8 cellular contexts compared by ENCODE assay signal in the genomic region with DNA sequence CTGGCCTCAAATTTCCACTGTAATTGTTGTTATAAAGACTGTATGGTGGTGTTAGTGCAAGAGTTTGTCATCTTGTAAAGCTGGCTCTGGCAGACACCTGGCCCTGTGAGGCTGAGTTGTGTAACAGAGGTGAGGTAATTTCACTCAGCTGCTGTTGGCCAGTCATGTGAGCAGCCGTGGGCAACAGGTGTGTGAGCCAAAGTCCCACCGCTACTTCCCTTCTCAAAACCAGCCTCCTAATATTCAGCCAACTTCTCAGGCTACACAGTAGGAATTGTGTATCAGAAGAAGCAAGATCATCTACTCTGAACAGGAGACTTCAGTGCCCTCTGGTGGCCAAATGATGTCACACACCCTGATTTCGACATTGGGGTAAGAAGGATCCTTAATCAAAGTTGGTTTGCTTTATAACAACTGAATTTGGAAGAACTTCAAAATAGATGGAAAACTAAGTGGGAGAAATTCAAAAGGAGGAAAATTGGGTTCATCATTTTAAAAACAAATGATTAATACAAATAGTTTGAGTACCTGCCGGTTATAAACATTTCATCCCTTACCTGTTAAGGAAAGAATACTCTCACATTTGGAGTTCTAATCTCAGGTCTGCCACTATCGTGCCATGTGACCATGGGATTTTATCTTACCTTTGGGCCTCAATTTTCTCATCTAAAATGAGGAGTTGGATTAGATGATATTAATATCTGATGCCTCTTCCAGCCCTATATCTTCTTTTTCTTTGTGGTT. TPM values are rescaled to one million over a fixed set of nuclear protein-coding genes. Genes with fewer than 3 reads are reported as not detected.
DNase-seq lines count a peak whose midpoint lies in the region; ATAC-seq and TF ChIP-seq lines count a peak whose summit lies in the region.

No MANE protein-coding gene starts in this region.

- no peak overlapping the region for H3K9ac ChIP-seq in MM.1S (ENCODE audit: low read length)

- peaks cover 7% of the 10 kb centered on the region; the same call in 1 of the 2 replicates for H3F3A ChIP-seq in MM.1S (ENCODE audit: insufficient read depth, low read length)

- ATAC-seq in psoas muscle (peak; percentile 63 to 86 (median 80)), aorta (ENCODE audit: low FRiP score) (peak; percentile 73), HG03520 (IDR thresholded peaks at IDR 0.05; ENCODE audit: unreplicated experiment) (no peak)

- H3K4me1 ChIP-seq in MM.1S (ENCODE audit: low read length) = peaks cover 23% of the 10 kb centered on the region
- H3K4me1 ChIP-seq in psoas muscle = peaks cover 37% of the 10 kb centered on the region
- H3K4me1 ChIP-seq in aorta (ENCODE audit: control insufficient read depth in 1 of 2, insufficient read depth in 2 of 2, low read length in 2 of 2) = peaks cover 0 to 4% of the 10 kb centered on the region in 2 donors

- peak overlapping the region; percentile 2 for H2AFZ ChIP-seq in MM.1S (ENCODE audit: low read length)

- H3K9me2 ChIP-seq in MM.1S (replicated peaks; ENCODE audit: insufficient read depth, low read length) = no peaks in the 10 kb centered on the region

- WGBS in psoas muscle, 3 donors = 9 to 12% (median 10%) methylated on average over 5 of the region's 5 CpGs
- WGBS in aorta, 2 donors = 9 to 10% methylated on average over 5 of the region's 5 CpGs

- no peaks in the 10 kb centered on the region for H4K20me1 ChIP-seq in MM.1S (ENCODE audit: insufficient read depth, low read length)

- peak overlapping the region; percentile 3; the same call in 1 of the 2 replicates for H3K4me2 ChIP-seq in MM.1S (ENCODE audit: low read depth, low read length)

- H3K36me3 ChIP-seq in MM.1S (replicated peaks; ENCODE audit: insufficient read depth, low read length) = no peaks in the 10 kb centered on the region
- H3K36me3 ChIP-seq in psoas muscle (ENCODE audit: insufficient read depth in 1 of 2, low read depth in 1 of 2) = no peaks in the 10 kb centered on the region
- H3K36me3 ChIP-seq in aorta (ENCODE audit: control insufficient read depth in 1 of 2, insufficient read depth in 2 of 2, low read length in 1 of 2) = no peaks in the 10 kb centered on the region

- H3K9me3 ChIP-seq in MM.1S (replicated peaks; ENCODE audit: insufficient read depth, low read length) = no peaks in the 10 kb centered on the region
- H3K9me3 ChIP-seq in psoas muscle = no peaks in the 10 kb centered on the region
- no peaks in the 10 kb centered on the region for H3K9me3 ChIP-seq in aorta (ENCODE audit: control insufficient read depth, low read length)

- TF ChIP-seq CTCF in GM10266 (IDR thresholded peaks at IDR 0.05; ENCODE audit: control insufficient read depth, insufficient read depth, low read depth, missing control alignments) = peak; percentile 89
- TF ChIP-seq CTCF in MM.1S (IDR thresholded peaks at IDR 0.05; ENCODE audit: low read length) = peak; percentile 98
- TF ChIP-seq CTCF in psoas muscle (IDR thresholded peaks at IDR 0.05) = peak; percentile 85

- H3K27ac ChIP-seq in MM.1S (ENCODE audit: low read length) (peak overlapping the region; percentile 1; the same call in 1 of the 2 replicates), psoas muscle (peak overlapping the region; percentile 92), aorta (ENCODE audit: low read depth in 1 of 2, low read length in 2 of 2) (no peak overlapping the region)

- DNase-seq in GM10266 (ENCODE audit: extremely low spot score) (peak; percentile 77), MM.1S (peak; percentile 94), SK-N-DZ (ENCODE audit: low spot score) (peak; percentile 64), head of caudate nucleus (peak; percentile 24 to 95 (median 86)), psoas muscle (peak; percentile 69 to 80), aorta (peak; percentile 81 to 84)
- DNase-seq in activated naive CD4-positive, alpha-beta T cell treated with anti-CD3 and anti-CD28 coated beads, Interleukin-2, amount 50 U/mL, for 16 hours = peak; percentile 77

- H3K27me3 ChIP-seq in MM.1S (replicated peaks; ENCODE audit: insufficient read depth, low read length) (no peaks in the 10 kb centered on the region), psoas muscle (ENCODE audit: insufficient read depth in 3 of 3, low read length in 2 of 3) (no peaks in the 10 kb centered on the region), aorta (ENCODE audit: control insufficient read depth in 1 of 2, insufficient read depth in 2 of 2, low read length in 1 of 2) (no peaks in the 10 kb centered on the region)

- intact Hi-C loops in head of caudate nucleus (cut with DNase I) (no loop called here), psoas muscle (cut with DNase I) (no loop called here), aorta (cut with DNase I) (loop anchor here (5.0 kb wide), 1 partner anchor 131 kb away; no protein-coding TSS in a partner anchor)

- H3K79me2 ChIP-seq in MM.1S (ENCODE audit: low read length) = peaks cover 20% of the 10 kb centered on the region

- no peak overlapping the region for H3K4me3 ChIP-seq in MM.1S (ENCODE audit: low read length)
- H3K4me3 ChIP-seq in psoas muscle = no peak overlapping the region
- no peak overlapping the region for H3K4me3 ChIP-seq in aorta (ENCODE audit: low read length in 2 of 2)

RNA-seq across cellular contexts. Expression of gene CREG1, which starts 2.6 kb away (rescaled TPM):
- polyA plus RNA-seq in SK-N-DZ (2014; cell fraction: cytosol; rRNA removed) = 25.8 and 28.6 TPM in 2 replicates
- polyA plus RNA-seq in SK-N-DZ (2014; cell fraction: nucleus; rRNA removed) = 16.3 and 17.7 TPM in 2 replicates
- total RNA-seq in psoas muscle (100 to 1,000 TPM in 1 of 4 donors, 10 to 100 TPM in 3; 23.6 to 118 (median 50.3) TPM), aorta (100 to 1,000 TPM in 1 of 2 donors, 10 to 100 TPM in 1; 92.5 to 127 TPM)
- polyA plus RNA-seq in psoas muscle (10 to 100 TPM; 19.2 to 35.5 (median 25.3) TPM), aorta (100 to 1,000 TPM; 101 to 105 TPM)

RNA-seq across cellular contexts. Expression of gene CD247, which starts 37.8 kb away (rescaled TPM):
- polyA plus RNA-seq in SK-N-DZ (2014; cell fraction: cytosol; rRNA removed) = 2.5 and 3.6 TPM in 2 replicates
- polyA plus RNA-seq in SK-N-DZ (2014; cell fraction: nucleus; rRNA removed) = 2.0 and 2.1 TPM in 2 replicates
- total RNA-seq in psoas muscle (1 to 10 TPM in 2 of 4 donors, under 1 TPM in 2; 0.18 to 1.2 (median 0.88) TPM), aorta (1 to 10 TPM; 4.0 to 4.3 TPM)
- polyA plus RNA-seq in psoas muscle (1 to 10 TPM in 1 of 3 donors, under 1 TPM in 2; 0.25 to 1.9 (median 0.55) TPM), aorta (under 1 TPM in 1 of 2 donors, not detected in 1; 0.64 TPM)

Comparison
In these comparisons a context has a peak if more than half of its experiments do, and no peak if none do; other contexts are left out.
1. H3K27ac ChIP-seq: peak in MM.1S (single experiment) and psoas muscle (single experiment); none in aorta (0 of 2).
2. intact Hi-C loops: an anchor here in aorta (5.0 kb wide); none called in head of caudate nucleus and psoas muscle.
3. Peak in every context shown above with its lines, with median percentiles within 50 percentile points of each other: DNase-seq and CTCF ChIP-seq.